In the genomic region with DNA sequence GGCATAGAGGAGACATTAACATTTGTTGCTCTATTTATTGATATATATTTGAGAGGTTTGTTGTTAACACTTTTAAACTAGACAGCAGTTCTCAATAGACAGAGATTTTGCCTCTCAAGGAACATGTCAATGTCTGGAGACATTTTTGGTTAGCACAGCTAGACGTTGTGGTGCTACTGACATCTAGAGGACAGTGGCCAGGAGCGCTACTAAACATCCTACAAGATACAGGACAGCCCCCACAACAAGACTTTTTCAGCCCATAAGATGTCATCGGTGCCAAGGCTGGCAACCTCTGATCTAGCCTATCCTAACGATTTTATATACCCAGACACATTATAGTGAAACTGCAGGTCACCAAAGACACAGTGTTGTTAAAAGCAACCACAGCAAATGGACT, we compare ENCODE assay signal across 9 cellular contexts. TPM values are rescaled to one million over a fixed set of nuclear protein-coding genes. Genes with fewer than 3 reads are reported as not detected.
DNase-seq lines count a peak whose midpoint lies in the region; ATAC-seq and TF ChIP-seq lines count a peak whose summit lies in the region.
"Had no signal": no experiment of that assay in that cellular context is flagged by ENCODE, and none has a peak within 500 bp of the region (broad histone marks: within the 10 kb centered on the region; RNA-seq: fewer than 3 reads in every experiment).

No MANE protein-coding gene starts in this region.

- H3K9me2 ChIP-seq in Loucy (replicated peaks; ENCODE audit: low read depth, low read length): no peaks in the 10 kb centered on the region

- intact Hi-C loops in Caco-2 (cut with micrococcal nuclease; ENCODE audit: unreplicated experiment) (no loop called here), prostate gland (cut with DNase I) (no loop called here)

- H3K36me3 Mint-ChIP-seq in Caco-2 (ENCODE audit: insufficient read depth, unreplicated experiment): no peaks in the 10 kb centered on the region
- H3K36me3 Mint-ChIP-seq in activated CD8-positive, alpha-beta memory T cell treated with anti-CD3 and anti-CD28 coated beads, Interleukin-2, amount 10 ng/mL, durations not matched to agents 7 days and 5 days: no peaks in the 10 kb centered on the region

- H3K4me3 Mint-ChIP-seq in Caco-2 (ENCODE audit: unreplicated experiment): no peak overlapping the region
- no peak overlapping the region for H3K4me3 Mint-ChIP-seq in activated CD8-positive, alpha-beta memory T cell treated with anti-CD3 and anti-CD28 coated beads, Interleukin-2, amount 10 ng/mL, durations not matched to agents 7 days and 5 days

- no peaks in the 10 kb centered on the region for H3K27me3 ChIP-seq in Caco-2 (replicated peaks; ENCODE audit: control insufficient read depth, insufficient read depth, low read length)
- no peaks in the 10 kb centered on the region for H3K27me3 ChIP-seq in Loucy (ENCODE audit: insufficient read depth, low read length, poor library complexity, severe bottlenecking)
- H3K27me3 ChIP-seq in prostate gland (replicated peaks; ENCODE audit: insufficient read depth): no peaks in the 10 kb centered on the region
- H3K27me3 ChIP-seq: gastrocnemius medialis had no signal

- 55% methylated on average over 4 of the region's 4 CpGs for WGBS in prostate gland

- no TSS peak for BruUV-seq in Caco-2 (replicated peaks; lab: Mats Ljungman, UMichigan)

- no peaks in the 10 kb centered on the region for H3K79me2 ChIP-seq in Loucy (ENCODE audit: insufficient read depth, low read length)

- POLR2A ChIA-PET in Caco-2 (lab: Charles Lee): no interaction called here

- TF ChIP-seq POLR2A in prostate gland (IDR thresholded peaks at IDR 0.05): no peak

- TF ChIP-seq CTCF in Caco-2 (IDR thresholded peaks at IDR 0.05; ENCODE audit: insufficient read depth in 1 of 2, low read depth in 1 of 2, low read length in 1 of 2, severe bottlenecking in 1 of 2, unreplicated experiment in 1 of 2): peak; percentile 53 to 61
- peak; percentile 74 for TF ChIP-seq CTCF in Loucy (conservative IDR thresholded peaks at IDR 0.05; ENCODE audit: low read length)
- no peak for TF ChIP-seq CTCF in prostate gland (IDR thresholded peaks at IDR 0.05)

- H3K4me3 ChIP-seq in Caco-2 (ENCODE audit: low read depth, low read length) (no peak overlapping the region), Loucy (ENCODE audit: low read length, poor library complexity, severe bottlenecking) (no peak overlapping the region), prostate gland (no peak overlapping the region)
- H3K4me3 ChIP-seq: gastrocnemius medialis had no signal

- no peaks in the 10 kb centered on the region for H3K36me3 ChIP-seq in Caco-2 (ENCODE audit: control insufficient read depth, insufficient read depth, low read length)
- H3K36me3 ChIP-seq in Loucy (ENCODE audit: insufficient read depth, low read length): no peaks in the 10 kb centered on the region
- H3K36me3 ChIP-seq in prostate gland: no peaks in the 10 kb centered on the region
- H3K36me3 ChIP-seq: gastrocnemius medialis had no signal

- no peaks in the 10 kb centered on the region for H3K27me3 Mint-ChIP-seq in Caco-2 (ENCODE audit: insufficient read depth, unreplicated experiment)
- peaks cover 6% of the 10 kb centered on the region for H3K27me3 Mint-ChIP-seq in activated CD8-positive, alpha-beta memory T cell treated with anti-CD3 and anti-CD28 coated beads, Interleukin-2, amount 10 ng/mL, durations not matched to agents 7 days and 5 days

- no peaks in the 10 kb centered on the region for H4K20me1 ChIP-seq in Loucy (ENCODE audit: insufficient read depth, low read length, poor library complexity, severe bottlenecking)

- H3K27ac ChIP-seq in prostate gland: no peak overlapping the region
- H3K27ac ChIP-seq: gastrocnemius medialis had no signal

- no peak overlapping the region for H3K9ac ChIP-seq in Loucy (ENCODE audit: low read depth, low read length, poor library complexity, severe bottlenecking)

- CTCF ChIA-PET in Caco-2 (lab: Charles Lee): interaction anchor here (0.5 kb wide), 1 partner anchor 9 kb away, joined by 3 read pairs; no protein-coding TSS in a partner anchor
- CTCF ChIA-PET in activated CD8-positive, alpha-beta memory T cell treated with anti-CD3 and anti-CD28 coated beads, Interleukin-2, amount 10 ng/mL, durations not matched to agents 7 days and 5 days (lab: Charles Lee): no interaction called here

- no peak overlapping the region for H3K4me2 ChIP-seq in Loucy (ENCODE audit: low read depth, low read length, poor library complexity, severe bottlenecking)

- H3K4me1 Mint-ChIP-seq in Caco-2 (ENCODE audit: low read depth, unreplicated experiment): peaks cover 5% of the 10 kb centered on the region
- peaks cover 2% of the 10 kb centered on the region for H3K4me1 Mint-ChIP-seq in activated CD8-positive, alpha-beta memory T cell treated with anti-CD3 and anti-CD28 coated beads, Interleukin-2, amount 10 ng/mL, durations not matched to agents 7 days and 5 days

- no peak overlapping the region for H2AFZ ChIP-seq in Loucy (ENCODE audit: low read length)

- H3K4me1 ChIP-seq in Caco-2 (no peaks in the 10 kb centered on the region), Loucy (ENCODE audit: insufficient read depth, low read length, poor library complexity, severe bottlenecking) (no peaks in the 10 kb centered on the region), prostate gland (replicated peaks) (no peaks in the 10 kb centered on the region)
- H3K4me1 ChIP-seq: gastrocnemius medialis had no signal

- H3K9me3 ChIP-seq in Caco-2 (no peaks in the 10 kb centered on the region), Loucy (ENCODE audit: insufficient read depth, low read depth, low read length) (no peaks in the 10 kb centered on the region), prostate gland (no peaks in the 10 kb centered on the region)
- H3K9me3 ChIP-seq: gastrocnemius medialis had no signal

- H3F3A ChIP-seq in Loucy (ENCODE audit: low read depth): no peaks in the 10 kb centered on the region

- H3K9me3 Mint-ChIP-seq in Caco-2 (ENCODE audit: unreplicated experiment): no peaks in the 10 kb centered on the region
- H3K9me3 Mint-ChIP-seq in activated CD8-positive, alpha-beta memory T cell treated with anti-CD3 and anti-CD28 coated beads, Interleukin-2, amount 10 ng/mL, durations not matched to agents 7 days and 5 days (ENCODE audit: low read depth): no peaks in the 10 kb centered on the region

- H3K27ac Mint-ChIP-seq in Caco-2 (ENCODE audit: unreplicated experiment): no peak overlapping the region
- no peak overlapping the region for H3K27ac Mint-ChIP-seq in activated CD8-positive, alpha-beta memory T cell treated with anti-CD3 and anti-CD28 coated beads, Interleukin-2, amount 10 ng/mL, durations not matched to agents 7 days and 5 days

- ATAC-seq in GM21360 (IDR thresholded peaks at IDR 0.05; ENCODE audit: unreplicated experiment): peak; percentile 49
- ATAC-seq in activated CD8-positive, alpha-beta memory T cell treated with anti-CD3 and anti-CD28 coated beads, Interleukin-2, amount 10 ng/mL, durations not matched to agents 7 days and 5 days: no peak

- DNase-seq in Caco-2 (peak; percentile 27 to 40), fibroblast of peridontal ligament (ENCODE audit: extremely low read depth) (peak; percentile 70), prostate gland (ENCODE audit: low spot score) (no peak), NCI-H446 (lab: John Stamatoyannopoulos, UW) (no peak)
- no peak for DNase-seq in activated CD8-positive, alpha-beta memory T cell treated with anti-CD3 and anti-CD28 coated beads for 24 hours
- no peak for DNase-seq in activated CD8-positive, alpha-beta memory T cell treated with anti-CD3 and anti-CD28 coated beads, Interleukin-2, amount 10 ng/mL, durations not matched to agents 7 days and 5 days
- DNase-seq: gastrocnemius medialis had no signal

RNA-seq across cellular contexts. Expression of gene CTSO, which starts 18.4 kb away (rescaled TPM):
- total RNA-seq in Caco-2 (2022) (2.3 and 2.9 TPM in 2 replicates), prostate gland (10 to 100 TPM; 24.9 to 37.5 TPM)
- total RNA-seq in activated CD8-positive, alpha-beta memory T cell treated with anti-CD3 and anti-CD28 coated beads, Interleukin-2, amount 10 ng/mL, durations not matched to agents 7 days and 5 days: 1 to 10 TPM; 3.0 to 3.4 TPM

Comparison
In these comparisons a context has a peak if more than half of its experiments do, and no peak if none do; other contexts are left out.
1. DNase-seq: peak in Caco-2 (2 of 2) and fibroblast of peridontal ligament (single experiment); none in prostate gland (single experiment), activated CD8-positive, alpha-beta memory T cell treated with anti-CD3 and anti-CD28 coated beads for 24 hours (single experiment), NCI-H446 (0 of 2) and activated CD8-positive, alpha-beta memory T cell treated with anti-CD3 and anti-CD28 coated beads, Interleukin-2, amount 10 ng/mL, durations not matched to agents 7 days and 5 days (single experiment).
2. CTCF ChIP-seq: peak in Caco-2 (2 of 2) and Loucy (single experiment); none in prostate gland (0 of 4).